ENCODE assay signal across 21 cellular contexts in genomic region chr1:99171126-99171813, GRCh38.
DNase-seq lines count a peak whose midpoint lies in the region; ATAC-seq, FAIRE-seq and TF ChIP-seq lines count a peak whose summit lies in the region.
"Had no signal": no experiment of that assay in that cellular context is flagged by ENCODE, and none has a peak within 500 bp of the region (broad histone marks: within the 10 kb centered on the region; RNA-seq: fewer than 3 reads in every experiment).

No MANE protein-coding gene starts in this region.

- H3K27me3 ChIP-seq in right lobe of liver = no peaks in the 10 kb centered on the region
- H3K27me3 ChIP-seq: BLaER1 had no signal

- no peak for TF ChIP-seq POLR2A in A549 (IDR thresholded peaks at IDR 0.05; ENCODE audit: low read length)
- no peak for TF ChIP-seq POLR2A in right lobe of liver (IDR thresholded peaks at IDR 0.05)

- POLR2A ChIA-PET in A549 (lab: Yijun Ruan, JAX) = no interaction called here

- DNase-seq in A549 (ENCODE audit: low read depth in 1 of 2, low spot score in 1 of 2) (no peak), LoVo (ENCODE audit: low spot score) (peak; percentile 4), epithelial cell of proximal tubule (ENCODE audit: low read depth) (peak; percentile 16), right lobe of liver (no peak), activated gamma-delta T cell treated with Interleukin-2 at 50 U/mL for 16 hours (no peak), NOMO-1 treated with dmso at 0.1 percent for 144 hours (lab: John Stamatoyannopoulos, UW; ENCODE audit: unreplicated experiment) (no peak), retina (no peak)
- DNase-seq: activated CD4-positive, alpha-beta T cell treated with anti-CD3 and anti-CD28 coated beads for 36 hours; activated naive CD8-positive, alpha-beta T cell treated with anti-CD3 and anti-CD28 coated beads for 36 hours; activated T-cell treated with anti-CD3 and anti-CD28 coated beads, Interleukin-2, amount 50 U/mL, for 72 hours; NCI-H1436; NCI-H526; stimulated activated CD8-positive, alpha-beta memory T cell treated with anti-CD3 and anti-CD28 coated beads, Interleukin-4, amount 100 ng/mL, for 48 hours had no signal

- TF ChIP-seq CTCF in A549 (IDR thresholded peaks at IDR 0.05) = no peak
- TF ChIP-seq CTCF in epithelial cell of proximal tubule (conservative IDR thresholded peaks at IDR 0.05; ENCODE audit: low read depth, low read length) = peak; percentile 25
- peak in 1 of 4 donors; percentile 15 for TF ChIP-seq CTCF in right lobe of liver (IDR thresholded peaks at IDR 0.05)

- H3K9me3 ChIP-seq in A549 = no peaks in the 10 kb centered on the region
- no peaks in the 10 kb centered on the region for H3K9me3 ChIP-seq in right lobe of liver
- H3K9me3 ChIP-seq: BLaER1 had no signal

- peak overlapping the region; percentile 27 to 67; a peak in 4 of 6 replicates for H3K27ac ChIP-seq in A549
- H3K27ac ChIP-seq in right lobe of liver = no peak overlapping the region
- H3K27ac ChIP-seq: BLaER1, GM23248 had no signal

- H3K4me3 ChIP-seq in A549 (no peak overlapping the region), epithelial cell of proximal tubule (ENCODE audit: low read depth, low read length) (peak overlapping the region; percentile 6), right lobe of liver (no peak overlapping the region)
- H3K4me3 ChIP-seq: BLaER1, GM23248 had no signal

- ATAC-seq in A549 (peak; percentile 65 to 66; a peak in 4 of 6 replicates), right lobe of liver (peak in 3 of 4 donors; percentile 55 to 69 (median 68)), HG03439 (IDR thresholded peaks at IDR 0.05; ENCODE audit: unreplicated experiment) (no peak)
- ATAC-seq: esophagus mucosa, Right ventricle myocardium inferior had no signal

- TF ChIP-seq EP300 in A549 (IDR thresholded peaks at IDR 0.05) = no peak

- no peak for FAIRE-seq in A549 (lab: Jason Lieb, UNC)
- FAIRE-seq: frontal cortex, G401.6, TTC549 had no signal

- H3K36me3 ChIP-seq in right lobe of liver = no peaks in the 10 kb centered on the region
- H3K36me3 ChIP-seq: BLaER1 had no signal

- no peak for TF ChIP-seq RAD21 in A549 (conservative IDR thresholded peaks at IDR 0.05 in 1 of 2, IDR thresholded peaks at IDR 0.05 in 1 of 2)

- 11% methylated on average over 7 of the region's 7 CpGs for WGBS in A549 (ENCODE audit: missing lambda C conversion rate)
- WGBS in right lobe of liver (ENCODE audit: insufficient coverage, low coverage, low lambda C conversion rate, missing lambda C conversion rate) = 51% methylated on average over 7 of the region's 7 CpGs

- peak overlapping the region; percentile 63 for H3K4me2 ChIP-seq in A549
- H3K4me2 ChIP-seq: BLaER1 had no signal

- CTCF ChIA-PET in A549 (lab: Yijun Ruan, JAX) = interaction anchor here (1.1 kb wide), 1 partner anchor 10 kb away, joined by 3 read pairs; no protein-coding TSS in a partner anchor

- intact Hi-C loops in right lobe of liver (cut with DNase I) = no loop called here

- H3K4me1 ChIP-seq in A549 (peaks cover 19% of the 10 kb centered on the region), right lobe of liver (no peaks in the 10 kb centered on the region)
- H3K4me1 ChIP-seq: BLaER1 had no signal

TF ChIP-seq in A549, 52 proteins besides CTCF, POLR2A, EP300 and RAD21:
- TF ChIP-seq HDAC2 (IDR thresholded peaks at IDR 0.05) (no peak), TFCP2L1 (CRISPR knock-in tag; IDR thresholded peaks at IDR 0.05) (no peak), RNF2 (IDR thresholded peaks at IDR 0.05; ENCODE audit: borderline replicate concordance, low read depth) (no peak), FOSB (CRISPR knock-in tag; IDR thresholded peaks at IDR 0.05) (no peak), TP53 (CRISPR knock-in tag; IDR thresholded peaks at IDR 0.05) (no peak), ZFP36 (IDR thresholded peaks at IDR 0.05; ENCODE audit: borderline replicate concordance, partially characterized antibody) (no peak), JUNB (IDR thresholded peaks at IDR 0.05) (no peak), RCOR1 (IDR thresholded peaks at IDR 0.05; ENCODE audit: low read depth, low read length) (no peak), ZSCAN20 (CRISPR knock-in tag; IDR thresholded peaks at IDR 0.05) (no peak), SMC3 (IDR thresholded peaks at IDR 0.05) (no peak), USF2 (IDR thresholded peaks at IDR 0.05) (no peak)
TF ChIP-seq in A549: peak in this region for 0.

Comparison
In these comparisons a context has a peak if more than half of its experiments do, and no peak if none do; other contexts are left out.
1. DNase-seq: peak in LoVo (single experiment) and epithelial cell of proximal tubule (single experiment); none in A549 (0 of 2), right lobe of liver (0 of 3), activated gamma-delta T cell treated with Interleukin-2 at 50 U/mL for 16 hours (single experiment), NOMO-1 treated with dmso at 0.1 percent for 144 hours (single experiment) and retina (single experiment).
2. H3K27ac ChIP-seq: peak in A549 (2 of 2); none in right lobe of liver (0 of 3).